Comparison of ENCODE assay signal across 13 cellular contexts in genomic region chr12:49825971-49826421, GRCh38. TPM values are rescaled to one million over a fixed set of nuclear protein-coding genes. Genes with fewer than 3 reads are reported as not detected.
DNase-seq lines count a peak whose midpoint lies in the region; ATAC-seq and TF ChIP-seq lines count a peak whose summit lies in the region.
"Had no signal": no experiment of that assay in that cellular context is flagged by ENCODE, and none has a peak within 500 bp of the region (broad histone marks: within the 10 kb centered on the region; RNA-seq: fewer than 3 reads in every experiment).

No MANE protein-coding gene starts in this region.

- no peaks in the 10 kb centered on the region for H3K9me3 ChIP-seq in lung (ENCODE audit: control insufficient read depth in 2 of 2, insufficient read depth in 1 of 2, low read length in 1 of 2)
- H3K9me3 ChIP-seq in testis = no peaks in the 10 kb centered on the region

- peak overlapping the region; percentile 75 for H3K27ac Mint-ChIP-seq in HFFc6
- no peak overlapping the region for H3K27ac Mint-ChIP-seq in activated naive CD8-positive, alpha-beta T cell treated with anti-CD3 and anti-CD28 coated beads for 36 hours
- H3K27ac Mint-ChIP-seq: activated naive CD4-positive, alpha-beta T cell treated with anti-CD3 and anti-CD28 coated beads, Interleukin-2, amount 10 ng/mL, durations not matched to agents 7 days and 5 days had no signal

- in situ Hi-C loops in brain microvascular endothelial cell (cut with HindIII; ENCODE audit: low pct_ligation_motif_present, low sequenced_read_pairs) = no loop called here

- H3K4me1 Mint-ChIP-seq in HFFc6 (ENCODE audit: low read depth) = peaks cover 60% of the 10 kb centered on the region
- H3K4me1 Mint-ChIP-seq in activated naive CD8-positive, alpha-beta T cell treated with anti-CD3 and anti-CD28 coated beads for 36 hours = peaks cover 47% of the 10 kb centered on the region

- peak overlapping the region; percentile 96 for H3K4me3 Mint-ChIP-seq in HFFc6
- no peak overlapping the region for H3K4me3 Mint-ChIP-seq in activated naive CD8-positive, alpha-beta T cell treated with anti-CD3 and anti-CD28 coated beads for 36 hours

- H3K27me3 ChIP-seq in brain microvascular endothelial cell (replicated peaks) (no peaks in the 10 kb centered on the region), lung (ENCODE audit: control insufficient read depth, insufficient read depth) (no peaks in the 10 kb centered on the region), testis (no peaks in the 10 kb centered on the region)

- ATAC-seq in lung (ENCODE audit: insufficient read depth, low FRiP score) (no peak), HG03571 (IDR thresholded peaks at IDR 0.05; ENCODE audit: unreplicated experiment) (no peak)
- ATAC-seq: left colon had no signal

- H3K27ac ChIP-seq in brain microvascular endothelial cell = peak overlapping the region; percentile 63
- H3K27ac ChIP-seq in lung (ENCODE audit: low read depth in 1 of 2, low read length in 1 of 2) = peak overlapping the region; percentile 39 to 63
- H3K27ac ChIP-seq in testis = peak overlapping the region in 1 of 2 donors; percentile 20

- H3K9me3 Mint-ChIP-seq in HFFc6 = no peaks in the 10 kb centered on the region
- H3K9me3 Mint-ChIP-seq in activated naive CD8-positive, alpha-beta T cell treated with anti-CD3 and anti-CD28 coated beads for 36 hours = no peaks in the 10 kb centered on the region
- H3K9me3 Mint-ChIP-seq: activated naive CD4-positive, alpha-beta T cell treated with anti-CD3 and anti-CD28 coated beads, Interleukin-2, amount 10 ng/mL, durations not matched to agents 7 days and 5 days had no signal

- intact Hi-C loops in testis (cut with DNase I; ENCODE audit: low total_unique reads) = no loop called here

- H3K36me3 ChIP-seq in brain microvascular endothelial cell (replicated peaks) (no peaks in the 10 kb centered on the region), lung (ENCODE audit: control insufficient read depth in 2 of 2, insufficient read depth in 2 of 2, low read length in 2 of 2) (peaks cover 0 to 2% of the 10 kb centered on the region in 2 donors), testis (ENCODE audit: low read depth, missing control alignments) (no peaks in the 10 kb centered on the region)

- H3K4me3 ChIP-seq in brain microvascular endothelial cell (ENCODE audit: low read depth, low read length) (no peak overlapping the region), lung (no peak overlapping the region), testis (peak overlapping the region in 1 of 2 donors; percentile 90)

- H3K36me3 Mint-ChIP-seq in HFFc6 (ENCODE audit: low read depth) = no peaks in the 10 kb centered on the region
- peaks cover 4% of the 10 kb centered on the region for H3K36me3 Mint-ChIP-seq in activated naive CD8-positive, alpha-beta T cell treated with anti-CD3 and anti-CD28 coated beads for 36 hours

- TF ChIP-seq CTCF in HFFc6 (IDR thresholded peaks at IDR 0.05) (no peak), brain microvascular endothelial cell (IDR thresholded peaks at IDR 0.05; ENCODE audit: low read depth, low read length, missing control alignments) (no peak), lung (IDR thresholded peaks at IDR 0.05; ENCODE audit: control extremely low read depth, extremely low read depth) (no peak), testis (IDR thresholded peaks at IDR 0.05) (no peak)

- peaks cover 2% of the 10 kb centered on the region; the same call in 1 of the 2 replicates for H3K27me3 Mint-ChIP-seq in HFFc6 (ENCODE audit: insufficient read depth)
- no peaks in the 10 kb centered on the region for H3K27me3 Mint-ChIP-seq in activated naive CD8-positive, alpha-beta T cell treated with anti-CD3 and anti-CD28 coated beads for 36 hours

- 73 to 80% methylated on average over 4 of the region's 4 CpGs for WGBS in lung, 2 donors
- WGBS in testis, 2 donors = 32 to 38% methylated on average over 4 of the region's 4 CpGs

- TF ChIP-seq POLR2A in testis (IDR thresholded peaks at IDR 0.05) = no peak

- DNase-seq in HFFc6 = no peak
- DNase-seq in brain microvascular endothelial cell = no peak
- DNase-seq in lung (ENCODE audit: low spot score) = no peak
- DNase-seq in testis = peak; percentile 61
- no peak for DNase-seq in activated CD4-positive, CD25-positive, alpha-beta regulatory T cell treated with anti-CD3 and anti-CD28 coated beads, Interleukin-2, amount 50 U/mL, for 72 hours
- DNase-seq in kidney glomerular epithelial cell (lab: John Stamatoyannopoulos, UW) = no peak
- DNase-seq in activated naive CD8-positive, alpha-beta T cell treated with anti-CD3 and anti-CD28 coated beads for 36 hours = no peak
- DNase-seq: activated CD4-positive, CD25-positive, alpha-beta regulatory T cell; activated naive CD4-positive, alpha-beta T cell treated with anti-CD3 and anti-CD28 coated beads, Interleukin-2, amount 10 ng/mL, durations not matched to agents 7 days and 5 days; NCI-H1694 treated with DMSO at 0.1 percent for 48 hours; stimulated activated CD4-positive, alpha-beta T cell treated with anti-CD3 and anti-CD28 coated beads, Interleukin-15, amount 100 ng/mL, for 24 hours had no signal

- H3K4me1 ChIP-seq in lung (ENCODE audit: control insufficient read depth in 2 of 2, insufficient read depth in 2 of 2, low read length in 2 of 2) (peaks cover 22 to 28% of the 10 kb centered on the region in 2 donors), testis (peaks cover 55% of the 10 kb centered on the region)

RNA-seq across cellular contexts. Expression of gene NCKAP5L, which starts 2.2 kb away (rescaled TPM):
- 10 to 100 TPM; 24.4 to 37.5 (median 25.0) TPM for total RNA-seq in HFFc6 (2021; fragmentation: NEBNext Ultra II Directional; extraction: Animal tissue kit (Norgen Biotek cat#: 25700))
- 10 to 100 TPM; 20.9 to 30.8 TPM for total RNA-seq in lung
- polyA plus RNA-seq in lung = 10 to 100 TPM; 15.7 to 19.2 TPM
- 10 to 100 TPM; 63.5 to 79.7 TPM for total RNA-seq in testis
- 22.0 TPM for polyA plus RNA-seq in testis (ENCODE audit: insufficient read depth, low read depth, low replicate concordance)
- total RNA-seq in activated naive CD8-positive, alpha-beta T cell treated with anti-CD3 and anti-CD28 coated beads for 36 hours = 1 to 10 TPM; 7.9 to 8.9 TPM

RNA-seq across cellular contexts. Expression of gene BCDIN3D, which starts 16.9 kb away (rescaled TPM):
- total RNA-seq in HFFc6 (2021; fragmentation: NEBNext Ultra II Directional; extraction: Animal tissue kit (Norgen Biotek cat#: 25700)) = 1 to 10 TPM; 1.5 to 2.9 (median 2.0) TPM
- 1 to 10 TPM; 2.6 to 4.4 TPM for total RNA-seq in lung
- polyA plus RNA-seq in lung = 1 to 10 TPM; 2.6 to 3.4 TPM
- total RNA-seq in testis = 1 to 10 TPM; 5.1 to 5.8 TPM
- polyA plus RNA-seq in testis (ENCODE audit: insufficient read depth, low read depth, low replicate concordance) = 4.9 TPM
- total RNA-seq in activated naive CD8-positive, alpha-beta T cell treated with anti-CD3 and anti-CD28 coated beads for 36 hours = 1 to 10 TPM; 4.1 to 4.3 TPM
